Comparison of ENCODE assay signal across 9 cellular contexts in genomic region chr17:11300201-11300600, GRCh38. TPM values are rescaled to one million over a fixed set of nuclear protein-coding genes. Genes with fewer than 3 reads are reported as not detected.
"Had no signal": no experiment of that assay in that cellular context is flagged by ENCODE, and none has a peak within 500 bp of the region (broad histone marks: within the 10 kb centered on the region; RNA-seq: fewer than 3 reads in every experiment).

No MANE protein-coding gene starts in this region.

- H3K36me3 Mint-ChIP-seq: IgD-negative memory B cell had no signal

- H3K27ac Mint-ChIP-seq: IgD-negative memory B cell had no signal

- H3K4me3 Mint-ChIP-seq: IgD-negative memory B cell had no signal

- H3K9me3 ChIP-seq: HAP-1 had no signal

- H3K4me1 ChIP-seq: HAP-1 had no signal

- H3K4me3 ChIP-seq: GM23248, HAP-1 had no signal

- H3K36me3 ChIP-seq: HAP-1 had no signal

- ATAC-seq: HepG2 had no signal

- H3K27ac ChIP-seq: GM23248, HL-60 had no signal

- DNase-seq: GM23248, GOT3, H7 had no signal

RNA-seq across cellular contexts. Expression of gene SHISA6, which starts 59.2 kb away (rescaled TPM):
- total RNA-seq: GM23248, H4, HepG2, HT1080 had no signal
- polyA plus RNA-seq: GM23248, HepG2, IgD-negative memory B cell had no signal
